ENCODE assay signal across 8 cellular contexts in genomic region chr5:83564069-83564749, GRCh38.
A peak's percentile ranks its signal among the peaks of the same experiment; 100 is the strongest.
DNase-seq lines count a peak whose midpoint lies in the region; ATAC-seq, FAIRE-seq and TF ChIP-seq lines count a peak whose summit lies in the region.

No MANE protein-coding gene starts in this region.

- no peak overlapping the region for H4K91ac ChIP-seq in H1 (replicated peaks; ENCODE audit: insufficient read length, low read length)

- H3K79me2 ChIP-seq in OCI-LY3 (ENCODE audit: low read length) (no peaks in the 10 kb centered on the region), H1 (ENCODE audit: control insufficient read depth in 1 of 2, insufficient read depth in 2 of 2, low read length in 2 of 2) (peaks cover 0 to 3% of the 10 kb centered on the region in 2 experiments; a peak in 1 of 4 replicates)

- no peak overlapping the region for H2BK120ac ChIP-seq in H1 (replicated peaks; ENCODE audit: low read depth, low read length)

- WGBS in H1 (ENCODE audit: extremely low coverage in 1 of 2, insufficient coverage in 1 of 2, insufficient read length in 1 of 2, insufficient replicate concordance in 2 of 2, low coverage in 1 of 2, low lambda C conversion rate in 2 of 2, missing lambda C conversion rate in 1 of 2), 2 experiments = 69% methylated on average over 5 of the region's 5 CpGs; no CpG with 5 or more reads in 1 of the 2 experiments

- no peak overlapping the region for H3K27ac Mint-ChIP-seq in activated CD8-positive, alpha-beta T cell treated with anti-CD3 and anti-CD28 coated beads for 36 hours
- H3K27ac Mint-ChIP-seq in activated CD8-positive, alpha-beta T cell treated with anti-CD3 and anti-CD28 coated beads, Interleukin-2, amount 10 ng/mL, durations not matched to agents 7 days and 5 days = no peak overlapping the region
- no peak overlapping the region for H3K27ac Mint-ChIP-seq in naive thymus-derived CD4-positive, alpha-beta T cell

- H3K27me3 ChIP-seq in OCI-LY3 (ENCODE audit: low read depth, low read length) = no peaks in the 10 kb centered on the region
- no peaks in the 10 kb centered on the region for H3K27me3 ChIP-seq in H1 (replicated peaks in 1 of 4; ENCODE audit: control insufficient read depth in 3 of 4, extremely low read depth in 1 of 4, insufficient read depth in 3 of 4, low read length in 3 of 4)
- peaks cover 0 to 4% of the 10 kb centered on the region in 2 donors for H3K27me3 ChIP-seq in naive thymus-derived CD4-positive, alpha-beta T cell (ENCODE audit: control insufficient read depth in 2 of 2, insufficient read depth in 2 of 2, low read length in 2 of 2)

- no peak overlapping the region for H3K4me3 Mint-ChIP-seq in activated CD8-positive, alpha-beta T cell treated with anti-CD3 and anti-CD28 coated beads for 36 hours
- no peak overlapping the region for H3K4me3 Mint-ChIP-seq in activated CD8-positive, alpha-beta T cell treated with anti-CD3 and anti-CD28 coated beads, Interleukin-2, amount 10 ng/mL, durations not matched to agents 7 days and 5 days
- no peak overlapping the region for H3K4me3 Mint-ChIP-seq in naive thymus-derived CD4-positive, alpha-beta T cell

- H2BK5ac ChIP-seq in H1 (ENCODE audit: low read depth, low read length) = no peak overlapping the region

- intact Hi-C loops in activated CD8-positive, alpha-beta T cell treated with anti-CD3 and anti-CD28 coated beads for 36 hours (cut with micrococcal nuclease) = loop anchor here (5.0 to 10.0 kb wide), 2 partner anchors 919 to 1212 kb away; no protein-coding TSS in a partner anchor
- intact Hi-C loops in naive thymus-derived CD4-positive, alpha-beta T cell (cut with micrococcal nuclease) = loop anchor here (1.0 to 5.0 kb wide), 5 partner anchors 133 to 1392 kb away; no protein-coding TSS in a partner anchor

- H3K9me3 ChIP-seq in OCI-LY3 (ENCODE audit: insufficient read depth, low read length) = no peaks in the 10 kb centered on the region
- no peaks in the 10 kb centered on the region for H3K9me3 ChIP-seq in H1 (ENCODE audit: insufficient read depth in 2 of 2, low read depth in 1 of 2, low read length in 1 of 2)
- no peaks in the 10 kb centered on the region for H3K9me3 ChIP-seq in naive thymus-derived CD4-positive, alpha-beta T cell (ENCODE audit: control insufficient read depth in 2 of 3, low read length in 3 of 3)

- no peaks in the 10 kb centered on the region for H3K36me3 ChIP-seq in OCI-LY3 (replicated peaks; ENCODE audit: low read depth, low read length)
- peaks cover 0 to 52% (median 30%) of the 10 kb centered on the region in 4 experiments; a peak in 7 of 8 replicates for H3K36me3 ChIP-seq in H1 (ENCODE audit: control insufficient read depth in 2 of 4, insufficient read depth in 4 of 4, low read length in 3 of 4)
- H3K36me3 ChIP-seq in naive thymus-derived CD4-positive, alpha-beta T cell (ENCODE audit: control insufficient read depth in 2 of 3, insufficient read depth in 3 of 3, low read length in 3 of 3) = no peaks in the 10 kb centered on the region

- TF ChIP-seq RAD21 in H1 (IDR thresholded peaks at IDR 0.05 in 1 of 2, conservative IDR thresholded peaks at IDR 0.05 in 1 of 2; ENCODE audit: low read depth in 2 of 2, low read length in 2 of 2) = peak; percentile 51 to 56

- H3K18ac ChIP-seq in H1 (ENCODE audit: extremely low read depth, low read length) = no peak overlapping the region

- no peak overlapping the region for H3K4me3 ChIP-seq in OCI-LY3 (ENCODE audit: low read length)
- H3K4me3 ChIP-seq in H1 (ENCODE audit: extremely low read depth in 1 of 4, insufficient read depth in 2 of 4, low read depth in 3 of 4, low read length in 4 of 4) = no peak overlapping the region
- no peak overlapping the region for H3K4me3 ChIP-seq in naive thymus-derived CD4-positive, alpha-beta T cell (ENCODE audit: low read length)

- H3K4ac ChIP-seq in H1 (replicated peaks; ENCODE audit: insufficient read length, low read depth, low read length) = no peak overlapping the region

- no peak for FAIRE-seq in H1 (lab: Jason Lieb, UNC)

- H2AK5ac ChIP-seq in H1 (ENCODE audit: low read depth, low read length) = no peak overlapping the region

- TF ChIP-seq POLR2A in H1 (IDR thresholded peaks at IDR 0.05; ENCODE audit: control extremely low read depth in 1 of 2, low read depth in 2 of 2, low read length in 2 of 2) = no peak

- H3K14ac ChIP-seq in H1 (ENCODE audit: insufficient read length) = no peak overlapping the region

- no peaks in the 10 kb centered on the region for H3K4me1 Mint-ChIP-seq in activated CD8-positive, alpha-beta T cell treated with anti-CD3 and anti-CD28 coated beads for 36 hours (ENCODE audit: low read depth)
- peaks cover 4% of the 10 kb centered on the region for H3K4me1 Mint-ChIP-seq in activated CD8-positive, alpha-beta T cell treated with anti-CD3 and anti-CD28 coated beads, Interleukin-2, amount 10 ng/mL, durations not matched to agents 7 days and 5 days (ENCODE audit: low read depth)
- no peaks in the 10 kb centered on the region for H3K4me1 Mint-ChIP-seq in naive thymus-derived CD4-positive, alpha-beta T cell

- DNase-seq in activated CD8-positive, alpha-beta T cell treated with anti-CD3 and anti-CD28 coated beads for 36 hours = no peak
- no peak for DNase-seq in activated CD8-positive, alpha-beta T cell treated with anti-CD3 and anti-CD28 coated beads, Interleukin-2, amount 10 ng/mL, durations not matched to agents 7 days and 5 days
- DNase-seq in H1 (ENCODE audit: low read depth in 1 of 2, low spot score in 2 of 2) (no peak), T-helper 9 cell (no peak)
- peak in 5 of 9 donors; percentile 27 to 40 (median 31) for DNase-seq in naive thymus-derived CD4-positive, alpha-beta T cell
- no peak for DNase-seq in stimulated activated CD4-positive, alpha-beta T cell treated with anti-CD3 and anti-CD28 coated beads, Interleukin-1b, Interleukin-23, amount 100 ng/mL, for 48 hours

- no peaks in the 10 kb centered on the region for H3K4me1 ChIP-seq in OCI-LY3 (ENCODE audit: low read length)
- no peaks in the 10 kb centered on the region; a peak in 1 of 7 replicates for H3K4me1 ChIP-seq in H1 (replicated peaks in 1 of 4; ENCODE audit: control insufficient read depth in 3 of 4, insufficient read depth in 4 of 4, low read length in 3 of 4)
- no peaks in the 10 kb centered on the region for H3K4me1 ChIP-seq in naive thymus-derived CD4-positive, alpha-beta T cell (ENCODE audit: control insufficient read depth in 2 of 2, insufficient read depth in 2 of 2, low read length in 2 of 2)

- peaks cover 13% of the 10 kb centered on the region for H3K27me3 Mint-ChIP-seq in activated CD8-positive, alpha-beta T cell treated with anti-CD3 and anti-CD28 coated beads for 36 hours
- peaks cover 21% of the 10 kb centered on the region for H3K27me3 Mint-ChIP-seq in activated CD8-positive, alpha-beta T cell treated with anti-CD3 and anti-CD28 coated beads, Interleukin-2, amount 10 ng/mL, durations not matched to agents 7 days and 5 days (ENCODE audit: low read depth)
- peaks cover 18 to 34% (median 27%) of the 10 kb centered on the region in 5 donors for H3K27me3 Mint-ChIP-seq in naive thymus-derived CD4-positive, alpha-beta T cell

- H2BK20ac ChIP-seq in H1 (ENCODE audit: low read length) = no peak overlapping the region

- H3K23ac ChIP-seq in H1 (ENCODE audit: insufficient read length) = no peak overlapping the region

- H4K20me1 ChIP-seq in OCI-LY3 (ENCODE audit: insufficient read depth, low read length) (no peaks in the 10 kb centered on the region), H1 (replicated peaks in 1 of 2; ENCODE audit: control insufficient read depth in 1 of 2, insufficient read depth in 2 of 2, low read length in 2 of 2) (peaks cover 0 to 1% of the 10 kb centered on the region in 2 experiments)

- TF ChIP-seq CTCF in activated CD8-positive, alpha-beta T cell treated with anti-CD3 and anti-CD28 coated beads for 36 hours (IDR thresholded peaks at IDR 0.05) = peak; percentile 76
- TF ChIP-seq CTCF in OCI-LY3 (IDR thresholded peaks at IDR 0.05; ENCODE audit: low read depth, low read length) = peak; percentile 56
- peak in 1 of 3 experiments; percentile 48; a peak in 2 of 4 replicates for TF ChIP-seq CTCF in H1 (IDR thresholded peaks at IDR 0.05; ENCODE audit: control extremely low read depth in 1 of 3, insufficient read depth in 1 of 3, low read depth in 1 of 3, low read length in 3 of 3)

- H2AFZ ChIP-seq in OCI-LY3 (ENCODE audit: low read depth, low read length) (no peak overlapping the region), H1 (ENCODE audit: low read length) (no peak overlapping the region)

- H3K23me2 ChIP-seq in H1 (ENCODE audit: low read depth, low read length) = no peaks in the 10 kb centered on the region

- H3K9ac ChIP-seq in OCI-LY3 (ENCODE audit: low read length) = no peak overlapping the region
- peak overlapping the region in 1 of 4 experiments; percentile 34; a peak in 1 of 7 replicates for H3K9ac ChIP-seq in H1 (replicated peaks in 1 of 4; ENCODE audit: extremely low read depth in 1 of 4, low read depth in 3 of 4, low read length in 3 of 4)

- CTCF ChIA-PET in activated CD8-positive, alpha-beta T cell treated with anti-CD3 and anti-CD28 coated beads for 36 hours (lab: Charles Lee) = interaction anchor here (0.6 to 2.4 kb wide), 6 partner anchors 10 to 1233 kb away, joined by 3 to 9 read pairs (median 3); no protein-coding TSS in a partner anchor
- CTCF ChIA-PET in activated CD8-positive, alpha-beta T cell treated with anti-CD3 and anti-CD28 coated beads, Interleukin-2, amount 10 ng/mL, durations not matched to agents 7 days and 5 days (lab: Charles Lee) = interaction anchor here (1.0 to 2.1 kb wide), 3 partner anchors 9 to 1213 kb away, joined by 3 to 5 read pairs (median 4); no protein-coding TSS in a partner anchor
- CTCF ChIA-PET in H1 (lab: Charles Lee; ENCODE audit: partially characterized antibody) = interaction anchor here (0.6 to 3.1 kb wide), 10 partner anchors 11 to 1252 kb away, joined by 3 to 13 read pairs (median 3); no protein-coding TSS in a partner anchor
- CTCF ChIA-PET in naive thymus-derived CD4-positive, alpha-beta T cell (lab: Charles Lee) = interaction anchor here (0.6 to 1.9 kb wide), 4 partner anchors 9 to 1214 kb away, joined by 3 to 6 read pairs (median 4); no protein-coding TSS in a partner anchor

- no peaks in the 10 kb centered on the region for H3K9me3 Mint-ChIP-seq in activated CD8-positive, alpha-beta T cell treated with anti-CD3 and anti-CD28 coated beads for 36 hours
- H3K9me3 Mint-ChIP-seq in activated CD8-positive, alpha-beta T cell treated with anti-CD3 and anti-CD28 coated beads, Interleukin-2, amount 10 ng/mL, durations not matched to agents 7 days and 5 days (ENCODE audit: insufficient read depth) = no peaks in the 10 kb centered on the region
- H3K9me3 Mint-ChIP-seq in naive thymus-derived CD4-positive, alpha-beta T cell = no peaks in the 10 kb centered on the region

- H3K36me3 Mint-ChIP-seq in activated CD8-positive, alpha-beta T cell treated with anti-CD3 and anti-CD28 coated beads for 36 hours (ENCODE audit: low read depth) = no peaks in the 10 kb centered on the region
- no peaks in the 10 kb centered on the region for H3K36me3 Mint-ChIP-seq in activated CD8-positive, alpha-beta T cell treated with anti-CD3 and anti-CD28 coated beads, Interleukin-2, amount 10 ng/mL, durations not matched to agents 7 days and 5 days (ENCODE audit: low read depth)
- no peaks in the 10 kb centered on the region for H3K36me3 Mint-ChIP-seq in naive thymus-derived CD4-positive, alpha-beta T cell

- POLR2A ChIA-PET in activated CD8-positive, alpha-beta T cell treated with anti-CD3 and anti-CD28 coated beads for 36 hours (lab: Charles Lee) = interaction anchor here (0.7 kb wide), 1 partner anchor 163 kb away, joined by 3 read pairs; no protein-coding TSS in a partner anchor
- POLR2A ChIA-PET in activated CD8-positive, alpha-beta T cell treated with anti-CD3 and anti-CD28 coated beads, Interleukin-2, amount 10 ng/mL, durations not matched to agents 7 days and 5 days (lab: Charles Lee) = no interaction called here
- POLR2A ChIA-PET in H1 (lab: Charles Lee; ENCODE audit: partially characterized antibody) = no interaction called here
- POLR2A ChIA-PET in naive thymus-derived CD4-positive, alpha-beta T cell (lab: Charles Lee) = no interaction called here

- no peak for TF ChIP-seq EP300 in H1 (IDR thresholded peaks at IDR 0.05; ENCODE audit: borderline replicate concordance in 1 of 2, low read depth in 2 of 2, low read length in 2 of 2)

- H3K4me2 ChIP-seq in OCI-LY3 (ENCODE audit: low read length) (no peak overlapping the region), H1 (ENCODE audit: insufficient read depth in 1 of 2, low read depth in 2 of 2, low read length in 2 of 2) (no peak overlapping the region)

- H3K79me1 ChIP-seq in H1 (ENCODE audit: low read depth, low read length) = no peaks in the 10 kb centered on the region

- no peak overlapping the region for H4K5ac ChIP-seq in H1 (ENCODE audit: insufficient read length, low read depth, low read length)

- H2BK15ac ChIP-seq in H1 (ENCODE audit: low read length) = no peak overlapping the region

- no peak overlapping the region for H3K27ac ChIP-seq in OCI-LY3 (ENCODE audit: low read length)
- H3K27ac ChIP-seq in H1 (ENCODE audit: low read depth, low read length) = no peak overlapping the region
- no peak overlapping the region for H3K27ac ChIP-seq in naive thymus-derived CD4-positive, alpha-beta T cell (ENCODE audit: low read depth, low read length)

- ATAC-seq in activated CD8-positive, alpha-beta T cell treated with anti-CD3 and anti-CD28 coated beads for 36 hours = no peak
- ATAC-seq in activated CD8-positive, alpha-beta T cell treated with anti-CD3 and anti-CD28 coated beads, Interleukin-2, amount 10 ng/mL, durations not matched to agents 7 days and 5 days = no peak
- ATAC-seq in HG03354 (IDR thresholded peaks at IDR 0.05; ENCODE audit: poor library complexity, severe bottlenecking, unreplicated experiment) = peak; percentile 84
- ATAC-seq in naive thymus-derived CD4-positive, alpha-beta T cell = peak; percentile 42

- H3K56ac ChIP-seq in H1 (replicated peaks; ENCODE audit: insufficient read length, low read depth, low read length) = no peak overlapping the region

- H4K8ac ChIP-seq in H1 (ENCODE audit: extremely low read depth, insufficient read depth, low read length) = no peak overlapping the region

- no peak overlapping the region for H2BK12ac ChIP-seq in H1 (ENCODE audit: low read depth, low read length)

Comparison
In these comparisons a context has a peak if more than half of its experiments do, and no peak if none do; other contexts are left out.
1. ATAC-seq: peak in HG03354 (single experiment) and naive thymus-derived CD4-positive, alpha-beta T cell (single experiment); none in activated CD8-positive, alpha-beta T cell treated with anti-CD3 and anti-CD28 coated beads for 36 hours (single experiment) and activated CD8-positive, alpha-beta T cell treated with anti-CD3 and anti-CD28 coated beads, Interleukin-2, amount 10 ng/mL, durations not matched to agents 7 days and 5 days (single experiment).
2. DNase-seq: peak in naive thymus-derived CD4-positive, alpha-beta T cell (5 of 9); none in activated CD8-positive, alpha-beta T cell treated with anti-CD3 and anti-CD28 coated beads for 36 hours (single experiment), activated CD8-positive, alpha-beta T cell treated with anti-CD3 and anti-CD28 coated beads, Interleukin-2, amount 10 ng/mL, durations not matched to agents 7 days and 5 days (single experiment), H1 (0 of 2), stimulated activated CD4-positive, alpha-beta T cell treated with anti-CD3 and anti-CD28 coated beads, Interleukin-1b, Interleukin-23, amount 100 ng/mL, for 48 hours (single experiment) and T-helper 9 cell (single experiment).